ENCODE assay signal across 29 cellular contexts in genomic region chr5:15772131-15772530, GRCh38.
"Had no signal": no experiment of that assay in that cellular context is flagged by ENCODE, and none has a peak within 500 bp of the region (broad histone marks: within the 10 kb centered on the region; RNA-seq: fewer than 3 reads in every experiment).

No MANE protein-coding gene starts in this region.

- H2AFZ ChIP-seq: parathyroid adenoma had no signal

- H3K4me3 ChIP-seq: ovary, psoas muscle, skin epidermis, smooth muscle cell, spleen, stomach, thoracic aorta, thyroid gland, tibial nerve, upper lobe of left lung, vagina had no signal

- H3K9me3 ChIP-seq: neutrophil, ovary, psoas muscle, stomach, thoracic aorta, thyroid gland, tibial nerve, upper lobe of left lung, vagina had no signal

- H3K27me3 ChIP-seq: neutrophil, ovary, spleen, stomach, thyroid gland, tibial nerve, upper lobe of left lung, vagina had no signal

- FAIRE-seq: urothelium cell line had no signal

- H3K9ac ChIP-seq: parathyroid adenoma had no signal

- H3K79me2 ChIP-seq: parathyroid adenoma had no signal

- H3K27ac ChIP-seq: neutrophil, ovary, parathyroid adenoma, psoas muscle, skin epidermis, spleen, stomach, thoracic aorta, thyroid gland, tibial nerve, upper lobe of left lung, vagina had no signal

- DNase-seq: naive thymus-derived CD8-positive, alpha-beta T cell; nephron progenitor cell; nucleus accumbens; ovary; posterior cingulate gyrus; psoas muscle; right cardiac atrium; spleen; stimulated activated CD4-positive, alpha-beta T cell treated with anti-CD3 and anti-CD28 coated beads, Interleukin-12 subunit alpha, Interleukin-12 subunit beta, amount 100 ng/mL, for 4 hours; stimulated activated CD4-positive, alpha-beta T cell treated with anti-CD3 and anti-CD28 coated beads, Interleukin-1b, Interleukin-23, amount 100 ng/mL, for 48 hours; stimulated activated CD4-positive, alpha-beta T cell treated with anti-CD3 and anti-CD28 coated beads, Interleukin-4, amount 100 ng/mL, for 1 hour; stimulated activated CD4-positive, alpha-beta T cell treated with anti-CD3 and anti-CD28 coated beads, Interleukin-4, amount 100 ng/mL, for 4 hours; stimulated activated naive B cell treated with anti-CD40 and anti-IgM and Interleukin-4, amounts not matched to agents 10 μg/mL and 1 μg/mL and 100 μg/mL, for 72 hours; stimulated activated naive CD4-positive, alpha-beta T cell treated with Interleukin-2 at 50 U/mL for 16 hours; stomach; thyroid gland; trophoblast cell; upper lobe of left lung had no signal

- H3K4me2 ChIP-seq: smooth muscle cell had no signal

- ATAC-seq: naive thymus-derived CD8-positive, alpha-beta T cell; natural killer cell treated with Interleukin-12 subunit alpha and Interleukin-12 subunit beta and Interleukin-15 and Interleukin-18, amount 100 ng/mL, for 72 hours; psoas muscle; right cardiac atrium; sciatic nerve; stimulated activated effector memory CD8-positive, alpha-beta T cell treated with anti-CD3 and anti-CD28 coated beads, Interleukin-12 subunit alpha, Interleukin-12 subunit beta, amount 100 ng/mL, for 72 hours; stimulated activated naive B cell treated with anti-CD40 and anti-IgM and Interleukin-4, amounts not matched to agents 10 μg/mL and 1 μg/mL and 100 μg/mL, for 72 hours had no signal

- H3K36me3 ChIP-seq: neutrophil, ovary, spleen, stomach, thyroid gland, tibial nerve, upper lobe of left lung, vagina had no signal

- H3K4me1 ChIP-seq: parathyroid adenoma, psoas muscle, spleen, stomach, thyroid gland, tibial nerve, upper lobe of left lung, vagina had no signal
